ENCODE assay signal across 29 cellular contexts in genomic region chr20:13337090-13337784, GRCh38.
DNase-seq lines count a peak whose midpoint lies in the region; ATAC-seq and TF ChIP-seq lines count a peak whose summit lies in the region.
"Had no signal": no experiment of that assay in that cellular context is flagged by ENCODE, and none has a peak within 500 bp of the region (broad histone marks: within the 10 kb centered on the region; RNA-seq: fewer than 3 reads in every experiment).

No MANE protein-coding gene starts in this region.

- H3K36me3 ChIP-seq in hepatocyte (replicated peaks; ENCODE audit: insufficient read depth, low read depth) = no peaks in the 10 kb centered on the region
- no peaks in the 10 kb centered on the region for H3K36me3 ChIP-seq in right atrium auricular region
- H3K36me3 ChIP-seq: left lung, pancreas, tibial artery had no signal

- peak; percentile 12 for ATAC-seq in stimulated activated naive CD8-positive, alpha-beta T cell treated with anti-CD3 and anti-CD28 coated beads, Interleukin-15, Interleukin-2, amounts not matched to agents 100 U/mL and 50 U/mL, for 24 hours
- ATAC-seq: left lung, natural killer cell, right cardiac atrium had no signal

- 92% methylated on average over 6 of the region's 6 CpGs for WGBS in hepatocyte (ENCODE audit: low lambda C conversion rate, missing lambda C conversion rate)

- no peaks in the 10 kb centered on the region for H3K79me2 ChIP-seq in hepatocyte

- DNase-seq in T-helper 2 cell treated with Interferon-gamma antibody and Interleukin-4, amounts not matched to agents 5 μg/mL and 100 μg/mL, for 36 hours (ENCODE audit: low spot score) = no peak
- DNase-seq in T-helper 2 cell = no peak
- DNase-seq in activated T-helper 2 cell treated with anti-CD3 and anti-CD28 coated beads, Interferon-gamma antibody, Interleukin-2, Interleukin-4, amounts not matched to agents 10 μg/mL and 5 μg/mL and 100 μg/mL, durations not matched to agents 14 hours and 24 hours and 36 hours (ENCODE audit: low spot score) = no peak
- no peak for DNase-seq in hepatocyte (ENCODE audit: low spot score)
- peak; percentile 13 for DNase-seq in stimulated activated naive CD8-positive, alpha-beta T cell treated with anti-CD3 and anti-CD28 coated beads, Interleukin-15, Interleukin-2, amounts not matched to agents 100 U/mL and 50 U/mL, for 24 hours
- no peak for DNase-seq in activated naive CD4-positive, alpha-beta T cell treated with anti-CD3 and anti-CD28 coated beads, Interleukin-2, amount 50 U/mL, for 16 hours
- no peak for DNase-seq in activated CD4-positive, CD25-positive, alpha-beta regulatory T cell treated with anti-CD3 and anti-CD28 coated beads, Interleukin-2, amount 50 U/mL, for 72 hours
- no peak for DNase-seq in right atrium auricular region (ENCODE audit: low spot score)
- DNase-seq: activated CD4-positive, alpha-beta T cell treated with anti-CD3 and anti-CD28 coated beads for 1 hour; activated effector memory CD4-positive, alpha-beta T cell treated with Interleukin-2 at 50 U/mL for 16 hours; AML-193; CD4-positive, alpha-beta memory T cell; effector CD8-positive, alpha-beta T cell; erythroblast; H7; left lung; natural killer cell; NCI-H146; NCI-H2171; NCI-H510A treated with DMSO at 0.1 percent for 48 hours; pancreas; right cardiac atrium; SIG-M5; stimulated activated CD4-positive, alpha-beta T cell treated with anti-CD3 and anti-CD28 coated beads, Interleukin-4, amount 100 ng/mL, for 1 hour; stimulated activated naive CD4-positive, alpha-beta T cell treated with Interleukin-2 at 50 U/mL for 16 hours; tibial artery had no signal

- TF ChIP-seq CTCF in hepatocyte (IDR thresholded peaks at IDR 0.05; ENCODE audit: poor library complexity) = no peak
- no peak for TF ChIP-seq CTCF in right atrium auricular region (IDR thresholded peaks at IDR 0.05)

- H3K4me3 ChIP-seq in hepatocyte = no peak overlapping the region
- no peak overlapping the region for H3K4me3 ChIP-seq in right atrium auricular region
- H3K4me3 ChIP-seq: left lung, pancreas, tibial artery had no signal

- H4K20me1 ChIP-seq in hepatocyte (ENCODE audit: insufficient read depth, poor library complexity, severe bottlenecking) = no peaks in the 10 kb centered on the region

- intact Hi-C loops in activated T-helper 2 cell treated with anti-CD3 and anti-CD28 coated beads, Interferon-gamma antibody, Interleukin-2, Interleukin-4, amounts not matched to agents 10 μg/mL and 5 μg/mL and 100 μg/mL, durations not matched to agents 14 hours and 24 hours and 36 hours (cut with micrococcal nuclease) = no loop called here

- H3K27me3 ChIP-seq in hepatocyte = no peaks in the 10 kb centered on the region
- H3K27me3 ChIP-seq in right atrium auricular region = no peaks in the 10 kb centered on the region
- H3K27me3 ChIP-seq: left lung, pancreas, tibial artery had no signal

- H3K27ac ChIP-seq in hepatocyte (peak overlapping the region; percentile 86), right atrium auricular region (no peak overlapping the region)
- H3K27ac ChIP-seq: 22Rv1, left lung, tibial artery had no signal

- no peaks in the 10 kb centered on the region for H3K9me2 ChIP-seq in hepatocyte (replicated peaks; ENCODE audit: insufficient read depth)

- H3K4me3 Mint-ChIP-seq in T-helper 2 cell treated with Interferon-gamma antibody and Interleukin-4, amounts not matched to agents 5 μg/mL and 100 μg/mL, for 36 hours = no peak overlapping the region
- H3K4me3 Mint-ChIP-seq in activated T-helper 2 cell treated with anti-CD3 and anti-CD28 coated beads, Interferon-gamma antibody, Interleukin-2, Interleukin-4, amounts not matched to agents 10 μg/mL and 5 μg/mL and 100 μg/mL, durations not matched to agents 14 hours and 24 hours and 36 hours (ENCODE audit: low read depth) = no peak overlapping the region
- H3K4me3 Mint-ChIP-seq: brain; CD4-positive, alpha-beta memory T cell; mesothelial cell of epicardium; natural killer cell had no signal

- no peaks in the 10 kb centered on the region for H3K36me3 Mint-ChIP-seq in T-helper 2 cell treated with Interferon-gamma antibody and Interleukin-4, amounts not matched to agents 5 μg/mL and 100 μg/mL, for 36 hours (ENCODE audit: low read depth)
- H3K36me3 Mint-ChIP-seq in activated T-helper 2 cell treated with anti-CD3 and anti-CD28 coated beads, Interferon-gamma antibody, Interleukin-2, Interleukin-4, amounts not matched to agents 10 μg/mL and 5 μg/mL and 100 μg/mL, durations not matched to agents 14 hours and 24 hours and 36 hours (ENCODE audit: low read depth) = peaks cover 3% of the 10 kb centered on the region
- H3K36me3 Mint-ChIP-seq: brain; CD4-positive, alpha-beta memory T cell; mesothelial cell of epicardium; natural killer cell had no signal

- no peak overlapping the region for H2AFZ ChIP-seq in hepatocyte

- H3K4me2 ChIP-seq in hepatocyte = no peak overlapping the region

- no peaks in the 10 kb centered on the region for H3K27me3 Mint-ChIP-seq in T-helper 2 cell treated with Interferon-gamma antibody and Interleukin-4, amounts not matched to agents 5 μg/mL and 100 μg/mL, for 36 hours (ENCODE audit: low read depth)
- no peaks in the 10 kb centered on the region for H3K27me3 Mint-ChIP-seq in activated T-helper 2 cell treated with anti-CD3 and anti-CD28 coated beads, Interferon-gamma antibody, Interleukin-2, Interleukin-4, amounts not matched to agents 10 μg/mL and 5 μg/mL and 100 μg/mL, durations not matched to agents 14 hours and 24 hours and 36 hours (ENCODE audit: low read depth)
- H3K27me3 Mint-ChIP-seq: brain had no signal

- H3K9me3 ChIP-seq in hepatocyte (ENCODE audit: low read depth) (no peaks in the 10 kb centered on the region), right atrium auricular region (no peaks in the 10 kb centered on the region)
- H3K9me3 ChIP-seq: left lung, pancreas, tibial artery had no signal

- no peaks in the 10 kb centered on the region for H3K9me3 Mint-ChIP-seq in T-helper 2 cell treated with Interferon-gamma antibody and Interleukin-4, amounts not matched to agents 5 μg/mL and 100 μg/mL, for 36 hours
- peaks cover 7% of the 10 kb centered on the region for H3K9me3 Mint-ChIP-seq in activated T-helper 2 cell treated with anti-CD3 and anti-CD28 coated beads, Interferon-gamma antibody, Interleukin-2, Interleukin-4, amounts not matched to agents 10 μg/mL and 5 μg/mL and 100 μg/mL, durations not matched to agents 14 hours and 24 hours and 36 hours

- H3K27ac Mint-ChIP-seq in T-helper 2 cell treated with Interferon-gamma antibody and Interleukin-4, amounts not matched to agents 5 μg/mL and 100 μg/mL, for 36 hours = peak overlapping the region; percentile 43
- H3K27ac Mint-ChIP-seq in activated T-helper 2 cell treated with anti-CD3 and anti-CD28 coated beads, Interferon-gamma antibody, Interleukin-2, Interleukin-4, amounts not matched to agents 10 μg/mL and 5 μg/mL and 100 μg/mL, durations not matched to agents 14 hours and 24 hours and 36 hours = peak overlapping the region; percentile 89
- H3K27ac Mint-ChIP-seq: brain; CD4-positive, alpha-beta memory T cell; mesothelial cell of epicardium; natural killer cell had no signal

- H3K4me1 ChIP-seq in hepatocyte (ENCODE audit: insufficient read depth) = peaks cover 20% of the 10 kb centered on the region
- no peaks in the 10 kb centered on the region for H3K4me1 ChIP-seq in right atrium auricular region
- H3K4me1 ChIP-seq: left lung, pancreas had no signal

- peaks cover 18% of the 10 kb centered on the region for H3K4me1 Mint-ChIP-seq in T-helper 2 cell treated with Interferon-gamma antibody and Interleukin-4, amounts not matched to agents 5 μg/mL and 100 μg/mL, for 36 hours (ENCODE audit: low read depth)
- peaks cover 57% of the 10 kb centered on the region for H3K4me1 Mint-ChIP-seq in activated T-helper 2 cell treated with anti-CD3 and anti-CD28 coated beads, Interferon-gamma antibody, Interleukin-2, Interleukin-4, amounts not matched to agents 10 μg/mL and 5 μg/mL and 100 μg/mL, durations not matched to agents 14 hours and 24 hours and 36 hours (ENCODE audit: low read depth)
- H3K4me1 Mint-ChIP-seq: brain; CD4-positive, alpha-beta memory T cell; natural killer cell had no signal
